8 cellular contexts compared by ENCODE assay signal in genomic region chr2:49490710-49491109, GRCh38.
DNase-seq lines count a peak whose midpoint lies in the region; ATAC-seq and TF ChIP-seq lines count a peak whose summit lies in the region.

No MANE protein-coding gene starts in this region.

- DNase-seq in COLO829 (ENCODE audit: low spot score) (peak; percentile 35), WTC11 (ENCODE audit: low spot score) (peak; percentile 86), mesenchymal stem cell (peak; percentile 11), nucleus accumbens (lab: John Stamatoyannopoulos, UW) (no peak)
- DNase-seq in Jurkat, Clone E6-1 (ENCODE audit: low read depth, low spot score), result peak; percentile 8

- no peak overlapping the region for H2BK120ac ChIP-seq in mesenchymal stem cell (ENCODE audit: low read depth, low read length)

- no peak overlapping the region for H2BK12ac ChIP-seq in mesenchymal stem cell (ENCODE audit: low read length in 2 of 2)

- peaks cover 8% of the 10 kb centered on the region for H3K9me3 ChIP-seq in mesenchymal stem cell (ENCODE audit: control insufficient read depth, low read length)

- H3K4me1 Mint-ChIP-seq in WTC11, result peaks cover 2% of the 10 kb centered on the region; the same call in 1 of the 2 replicates

- H2AK5ac ChIP-seq in mesenchymal stem cell (ENCODE audit: low read length, severe bottlenecking), result no peak overlapping the region

- no peak overlapping the region for H3K4me3 Mint-ChIP-seq in WTC11

- H2BK5ac ChIP-seq in mesenchymal stem cell (ENCODE audit: low read depth, low read length, poor library complexity, severe bottlenecking), result no peak overlapping the region

- H2BK15ac ChIP-seq in mesenchymal stem cell (ENCODE audit: low read depth, poor library complexity, severe bottlenecking), result no peak overlapping the region

- no peaks in the 10 kb centered on the region for H3K27me3 ChIP-seq in mesenchymal stem cell (ENCODE audit: control insufficient read depth in 1 of 2, insufficient read depth in 1 of 2, low read length in 2 of 2)

- H3K14ac ChIP-seq in mesenchymal stem cell (ENCODE audit: low read length in 2 of 2), result no peak overlapping the region

- no peak overlapping the region for H3K27ac ChIP-seq in mesenchymal stem cell (ENCODE audit: low read length, poor library complexity, severe bottlenecking)

- CTCF ChIA-PET in WTC11 (lab: Charles Lee), result interaction anchor here (0.6 to 1.4 kb wide), 17 partner anchors 12 to 911 kb away, joined by 3 to 9 read pairs (median 3); no protein-coding TSS in a partner anchor

- 39% methylated on average over 5 of the region's 5 CpGs for WGBS in mesenchymal stem cell

- H2AFZ ChIP-seq in mesenchymal stem cell (ENCODE audit: low read depth, low read length), result no peak overlapping the region

- H3K36me3 Mint-ChIP-seq in WTC11, result peaks cover under 1% of the 10 kb centered on the region

- H3K36me3 ChIP-seq in mesenchymal stem cell (ENCODE audit: control insufficient read depth in 1 of 2, insufficient read depth in 2 of 2, low read depth in 1 of 2, low read length in 2 of 2), result no peaks in the 10 kb centered on the region

- no peak overlapping the region for H3K27ac Mint-ChIP-seq in WTC11

- no peaks in the 10 kb centered on the region for H3K27me3 Mint-ChIP-seq in WTC11 (ENCODE audit: low read depth)

- peaks cover under 1% of the 10 kb centered on the region for H3K9me3 Mint-ChIP-seq in WTC11

- no peak overlapping the region for H4K8ac ChIP-seq in mesenchymal stem cell (ENCODE audit: low read length)

- H3K4me1 ChIP-seq in mesenchymal stem cell (ENCODE audit: control insufficient read depth, insufficient read depth, low read depth, low read length), result no peaks in the 10 kb centered on the region

- no peak overlapping the region for H3K9ac ChIP-seq in mesenchymal stem cell (ENCODE audit: low read length)

- no peak overlapping the region for H3K23ac ChIP-seq in mesenchymal stem cell (ENCODE audit: low read length in 2 of 2)

- H3K79me1 ChIP-seq in mesenchymal stem cell (replicated peaks; ENCODE audit: low read length, poor library complexity, severe bottlenecking), result no peaks in the 10 kb centered on the region

- no peak overlapping the region for H3K18ac ChIP-seq in mesenchymal stem cell (ENCODE audit: low read depth in 1 of 2, low read length in 2 of 2)

- H4K91ac ChIP-seq in mesenchymal stem cell (ENCODE audit: low read length), result no peak overlapping the region

- POLR2A ChIA-PET in WTC11 (lab: Charles Lee), result no interaction called here

- H3K4me2 ChIP-seq in mesenchymal stem cell (ENCODE audit: low read length, poor library complexity, severe bottlenecking), result no peak overlapping the region

- H3K4ac ChIP-seq in mesenchymal stem cell (ENCODE audit: low read depth in 1 of 2, low read length in 2 of 2), result no peak overlapping the region

- ATAC-seq in GM18502 (IDR thresholded peaks at IDR 0.05; ENCODE audit: poor library complexity, unreplicated experiment), result peak; percentile 75
- peak; percentile 99 for ATAC-seq in WTC11
- ATAC-seq in GM18861 (IDR thresholded peaks at IDR 0.05; ENCODE audit: unreplicated experiment), result no peak
- ATAC-seq in GM21825 (IDR thresholded peaks at IDR 0.05; ENCODE audit: unreplicated experiment), result no peak

- TF ChIP-seq CTCF in WTC11 (IDR thresholded peaks at IDR 0.05), result peak; percentile 74

- no peak overlapping the region for H3K4me3 ChIP-seq in Jurkat, Clone E6-1 (ENCODE audit: low read length)
- no peak overlapping the region for H3K4me3 ChIP-seq in mesenchymal stem cell (ENCODE audit: insufficient read depth in 1 of 2, low read depth in 1 of 2, low read length in 2 of 2)

TF ChIP-seq in WTC11, 78 proteins besides CTCF, POLR2A, EP300 and RAD21 (continues in another document):
- no peak for TF ChIP-seq MXD4 (CRISPR knock-in tag; IDR thresholded peaks at IDR 0.05; ENCODE audit: borderline replicate concordance)
- no peak for TF ChIP-seq USF1 (CRISPR knock-in tag; IDR thresholded peaks at IDR 0.05)
- no peak for TF ChIP-seq OVOL2 (CRISPR knock-in tag; IDR thresholded peaks at IDR 0.05; ENCODE audit: borderline replicate concordance)
- TF ChIP-seq SMAD4 (CRISPR knock-in tag; IDR thresholded peaks at IDR 0.05), result no peak
- 0 out of 2 replicates have a peak, but pooled peaks have one; percentile 31 for TF ChIP-seq ZNF121 (CRISPR knock-in tag; IDR thresholded peaks at IDR 0.05)
- TF ChIP-seq NFE2L1 (CRISPR knock-in tag; IDR thresholded peaks at IDR 0.05), result no peak
- TF ChIP-seq ATF1 (CRISPR knock-in tag; IDR thresholded peaks at IDR 0.05), result no peak
- no peak for TF ChIP-seq ZBTB43 (CRISPR knock-in tag; IDR thresholded peaks at IDR 0.05)
- no peak for TF ChIP-seq ZNF532 (CRISPR knock-in tag; IDR thresholded peaks at IDR 0.05; ENCODE audit: borderline replicate concordance)
- TF ChIP-seq GTF2I (CRISPR knock-in tag; conservative IDR thresholded peaks at IDR 0.05), result no peak
- TF ChIP-seq ELF4 (CRISPR knock-in tag; IDR thresholded peaks at IDR 0.05; ENCODE audit: low read depth), result no peak
- peak; percentile 93 for TF ChIP-seq ZNF423 (CRISPR knock-in tag; IDR thresholded peaks at IDR 0.05)
- TF ChIP-seq USF2 (CRISPR knock-in tag; IDR thresholded peaks at IDR 0.05), result no peak
- 0 out of 2 replicates have a peak, but pooled peaks have one; percentile 46 for TF ChIP-seq MAX (CRISPR knock-in tag; IDR thresholded peaks at IDR 0.05)

Comparison
In these comparisons a context has a peak if more than half of its experiments do, and no peak if none do; other contexts are left out.
1. DNase-seq: peak in COLO829 (single experiment), Jurkat, Clone E6-1 (single experiment), WTC11 (single experiment) and mesenchymal stem cell (single experiment); none in nucleus accumbens (0 of 56).
2. ATAC-seq: peak in GM18502 (single experiment) and WTC11 (single experiment); none in GM18861 (single experiment) and GM21825 (single experiment).